36 cellular contexts compared by ENCODE assay signal in genomic region chr5:78693339-78693738, GRCh38. TPM values are rescaled to one million over a fixed set of nuclear protein-coding genes. Genes with fewer than 3 reads are reported as not detected.
"Had no signal": no experiment of that assay in that cellular context is flagged by ENCODE, and none has a peak within 500 bp of the region (broad histone marks: within the 10 kb centered on the region; RNA-seq: fewer than 3 reads in every experiment).

No MANE protein-coding gene starts in this region.

- H3K4me3 ChIP-seq: ascending aorta, cardiac muscle cell had no signal

- H3K27me3 ChIP-seq: ascending aorta, cardiac muscle cell had no signal

- FAIRE-seq: bronchial epithelial cell, TTC549 had no signal

- H3K27ac ChIP-seq: ascending aorta, cardiac muscle cell, VCaP had no signal

- H3K9me3 ChIP-seq: ascending aorta had no signal

- ATAC-seq: activated CD8-positive, alpha-beta T cell treated with anti-CD3 and anti-CD28 coated beads for 36 hours; activated naive CD8-positive, alpha-beta T cell treated with anti-CD3 and anti-CD28 coated beads, Interleukin-2, amount 50 U/mL, for 24 hours; activated T-cell treated with anti-CD3 and anti-CD28 coated beads, Interleukin-2, amount 50 U/mL, for 4 hours; activated T-cell treated with anti-CD3 and anti-CD28 coated beads, Interleukin-2, amount 50 U/mL, for 72 hours; activated T-helper 17 cell treated with anti-CD3 and anti-CD28 coated beads, Interleukin-2, amount 50 U/mL, for 72 hours; T-cell had no signal

- H3K27ac Mint-ChIP-seq: activated B cell treated with CpG ODN at 0.5 μM for 24 hours; activated CD4-positive, alpha-beta memory T cell treated with anti-CD3 and anti-CD28 coated beads for 36 hours; activated CD4-positive, alpha-beta T cell treated with anti-CD3 and anti-CD28 coated beads, Interleukin-2, amount 10 ng/mL, durations not matched to agents 24 days and 14 days; activated CD8-positive, alpha-beta T cell treated with anti-CD3 and anti-CD28 coated beads for 36 hours; activated naive CD4-positive, alpha-beta T cell treated with anti-CD3 and anti-CD28 coated beads for 36 hours; activated naive CD4-positive, alpha-beta T cell treated with anti-CD3 and anti-CD28 coated beads, Interleukin-2, amount 50 U/mL, for 24 hours; activated naive CD8-positive, alpha-beta T cell; activated naive CD8-positive, alpha-beta T cell treated with anti-CD3 and anti-CD28 coated beads, Interleukin-2, amount 10 ng/mL, durations not matched to agents 7 days and 5 days; activated naive CD8-positive, alpha-beta T cell treated with anti-CD3 and anti-CD28 coated beads, Interleukin-2, amount 50 U/mL, for 24 hours; activated T-cell treated with anti-CD3 and anti-CD28 coated beads, Interleukin-2, amount 50 U/mL, for 72 hours; activated T-helper 1 cell treated with anti-CD3 and anti-CD28 coated beads, Interleukin-12 subunit alpha, Interleukin-12 subunit beta, Interleukin-2, Interleukin-4 antibody, amounts not matched to agents 30 ng/mL and 10 ng/mL and 1 ng/mL, durations not matched to agents 14 hours and 24 hours and 36 hours; activated T-helper 17 cell treated with anti-CD3 and anti-CD28 coated beads, Interleukin-2, amount 50 U/mL, for 72 hours; brain; T-cell; T-helper 2 cell treated with Interferon-gamma antibody and Interleukin-4, amounts not matched to agents 5 μg/mL and 100 μg/mL, for 36 hours had no signal

- H3K4me1 Mint-ChIP-seq: activated CD4-positive, alpha-beta T cell treated with anti-CD3 and anti-CD28 coated beads, Interleukin-2, amount 10 ng/mL, durations not matched to agents 24 days and 14 days; activated naive CD4-positive, alpha-beta T cell treated with anti-CD3 and anti-CD28 coated beads, Interleukin-2, amount 50 U/mL, for 24 hours; activated naive CD8-positive, alpha-beta T cell treated with anti-CD3 and anti-CD28 coated beads, Interleukin-2, amount 10 ng/mL, durations not matched to agents 7 days and 5 days; activated naive CD8-positive, alpha-beta T cell treated with anti-CD3 and anti-CD28 coated beads, Interleukin-2, amount 50 U/mL, for 24 hours; activated T-helper 17 cell treated with anti-CD3 and anti-CD28 coated beads, Interleukin-2, amount 50 U/mL, for 72 hours; T-cell had no signal

- H3K4me3 Mint-ChIP-seq: activated B cell treated with CpG ODN at 0.5 μM for 24 hours; activated CD4-positive, alpha-beta memory T cell treated with anti-CD3 and anti-CD28 coated beads for 36 hours; activated CD4-positive, alpha-beta T cell treated with anti-CD3 and anti-CD28 coated beads, Interleukin-2, amount 10 ng/mL, durations not matched to agents 24 days and 14 days; activated CD8-positive, alpha-beta T cell treated with anti-CD3 and anti-CD28 coated beads for 36 hours; activated naive CD4-positive, alpha-beta T cell treated with anti-CD3 and anti-CD28 coated beads for 36 hours; activated naive CD4-positive, alpha-beta T cell treated with anti-CD3 and anti-CD28 coated beads, Interleukin-2, amount 50 U/mL, for 24 hours; activated naive CD8-positive, alpha-beta T cell; activated naive CD8-positive, alpha-beta T cell treated with anti-CD3 and anti-CD28 coated beads, Interleukin-2, amount 10 ng/mL, durations not matched to agents 7 days and 5 days; activated naive CD8-positive, alpha-beta T cell treated with anti-CD3 and anti-CD28 coated beads, Interleukin-2, amount 50 U/mL, for 24 hours; activated T-cell treated with anti-CD3 and anti-CD28 coated beads, Interleukin-2, amount 50 U/mL, for 4 hours; activated T-cell treated with anti-CD3 and anti-CD28 coated beads, Interleukin-2, amount 50 U/mL, for 72 hours; activated T-helper 1 cell treated with anti-CD3 and anti-CD28 coated beads, Interleukin-12 subunit alpha, Interleukin-12 subunit beta, Interleukin-2, Interleukin-4 antibody, amounts not matched to agents 30 ng/mL and 10 ng/mL and 1 ng/mL, durations not matched to agents 14 hours and 24 hours and 36 hours; activated T-helper 17 cell treated with anti-CD3 and anti-CD28 coated beads, Interleukin-2, amount 50 U/mL, for 72 hours; brain; T-cell; T-helper 2 cell treated with Interferon-gamma antibody and Interleukin-4, amounts not matched to agents 5 μg/mL and 100 μg/mL, for 36 hours had no signal

- H3K9me3 Mint-ChIP-seq: activated CD4-positive, alpha-beta memory T cell treated with anti-CD3 and anti-CD28 coated beads for 36 hours; activated CD4-positive, alpha-beta T cell treated with anti-CD3 and anti-CD28 coated beads, Interleukin-2, amount 10 ng/mL, durations not matched to agents 24 days and 14 days; activated T-helper 1 cell treated with anti-CD3 and anti-CD28 coated beads, Interleukin-12 subunit alpha, Interleukin-12 subunit beta, Interleukin-2, Interleukin-4 antibody, amounts not matched to agents 30 ng/mL and 10 ng/mL and 1 ng/mL, durations not matched to agents 14 hours and 24 hours and 36 hours; T-helper 2 cell treated with Interferon-gamma antibody and Interleukin-4, amounts not matched to agents 5 μg/mL and 100 μg/mL, for 36 hours had no signal

- H3K27me3 Mint-ChIP-seq: activated B cell treated with CpG ODN at 0.5 μM for 24 hours, brain had no signal

- DNase-seq: activated B cell treated with CpG ODN at 0.5 μM for 24 hours; activated CD4-positive, alpha-beta memory T cell treated with anti-CD3 and anti-CD28 coated beads for 36 hours; activated CD4-positive, alpha-beta T cell treated with anti-CD3 and anti-CD28 coated beads for 4 hours; activated CD4-positive, alpha-beta T cell treated with anti-CD3 and anti-CD28 coated beads, Interleukin-2, amount 10 ng/mL, durations not matched to agents 24 days and 14 days; activated CD4-positive, alpha-beta T cell treated with anti-CD3 and anti-CD28 coated beads, Interleukin-2, amount 50 U/mL, for 1 hour; activated CD4-positive, alpha-beta T cell treated with anti-CD3 and anti-CD28 coated beads, Interleukin-2, amount 50 U/mL, for 4 hours; activated CD4-positive, CD25-positive, alpha-beta regulatory T cell treated with anti-CD3 and anti-CD28 coated beads, Interleukin-2, amount 50 U/mL, for 72 hours; activated CD8-positive, alpha-beta memory T cell treated with anti-CD3 and anti-CD28 coated beads, Interleukin-2, amount 50 U/mL, for 4 hours; activated CD8-positive, alpha-beta T cell treated with anti-CD3 and anti-CD28 coated beads for 36 hours; activated effector memory CD4-positive, alpha-beta T cell treated with anti-CD3 and anti-CD28 coated beads, Interleukin-2, amount 50 U/mL, for 16 hours; activated gamma-delta T cell treated with Interleukin-2 at 50 U/mL for 16 hours; activated naive CD4-positive, alpha-beta T cell; activated naive CD4-positive, alpha-beta T cell treated with anti-CD3 and anti-CD28 coated beads for 36 hours; activated naive CD8-positive, alpha-beta T cell treated with anti-CD3 and anti-CD28 coated beads, Interleukin-2, amount 10 ng/mL, durations not matched to agents 7 days and 5 days; activated naive CD8-positive, alpha-beta T cell treated with anti-CD3 and anti-CD28 coated beads, Interleukin-2, amount 50 U/mL, for 24 hours; activated T-cell treated with anti-CD3 and anti-CD28 coated beads for 4 hours; activated T-cell treated with anti-CD3 and anti-CD28 coated beads, Interleukin-2, amount 50 U/mL, for 1 hour; activated T-cell treated with anti-CD3 and anti-CD28 coated beads, Interleukin-2, amount 50 U/mL, for 4 hours; activated T-cell treated with anti-CD3 and anti-CD28 coated beads, Interleukin-2, amount 50 U/mL, for 72 hours; amygdala; anterior cingulate cortex; caudate nucleus; T-cell; T-helper 2 cell; T-helper 9 cell had no signal

- H3K36me3 Mint-ChIP-seq: activated CD4-positive, alpha-beta memory T cell treated with anti-CD3 and anti-CD28 coated beads for 36 hours; activated naive CD4-positive, alpha-beta T cell treated with anti-CD3 and anti-CD28 coated beads, Interleukin-2, amount 50 U/mL, for 24 hours; activated naive CD8-positive, alpha-beta T cell; activated naive CD8-positive, alpha-beta T cell treated with anti-CD3 and anti-CD28 coated beads, Interleukin-2, amount 10 ng/mL, durations not matched to agents 7 days and 5 days; brain; T-cell had no signal

- H3K36me3 ChIP-seq: ascending aorta, cardiac muscle cell had no signal

RNA-seq across cellular contexts. Expression of gene LHFPL2, which starts 44.8 kb away (rescaled TPM):
- total RNA-seq: activated naive CD4-positive, alpha-beta T cell treated with anti-CD3 and anti-CD28 coated beads for 36 hours had no signal
